1 cellular context compared by ENCODE assay signal in genomic region chr1:228486596-228487335, GRCh38.
TF ChIP-seq lines count a peak whose summit lies in the region.

No MANE protein-coding gene starts in this region.

TF ChIP-seq in HepG2, 621 proteins besides CTCF, POLR2A, EP300 and RAD21 (continued from another document and continues in another):
- TF ChIP-seq FIP1L1 (IDR thresholded peaks at IDR 0.05; ENCODE audit: borderline replicate concordance, insufficient read depth, low read depth, low read length): no peak
- TF ChIP-seq MBNL3 (CRISPR knock-in tag; conservative IDR thresholded peaks at IDR 0.05): no peak
- TF ChIP-seq PRDM15 (CRISPR knock-in tag; IDR thresholded peaks at IDR 0.05): peak; percentile 64
- peak; percentile 38 for TF ChIP-seq SKI (IDR thresholded peaks at IDR 0.05; ENCODE audit: partially characterized antibody)
- TF ChIP-seq SOX13 (IDR thresholded peaks at IDR 0.05): no peak
- TF ChIP-seq SOX13 (CRISPR knock-in tag; conservative IDR thresholded peaks at IDR 0.05 in 1 of 2, IDR thresholded peaks at IDR 0.05 in 1 of 2): peak in 1 of 2 experiments; percentile 35; a peak in 2 of 4 replicates
- TF ChIP-seq KLF9 (CRISPR knock-in tag; IDR thresholded peaks at IDR 0.05; ENCODE audit: low read depth): no peak
- TF ChIP-seq HMGXB3 (CRISPR knock-in tag; IDR thresholded peaks at IDR 0.05; ENCODE audit: borderline replicate concordance): peak; percentile 87; the same call in 1 of the 2 replicates
- TF ChIP-seq MEIS1 (CRISPR knock-in tag; IDR thresholded peaks at IDR 0.05; ENCODE audit: borderline replicate concordance): peak; percentile 48
- no peak for TF ChIP-seq TCF7 (IDR thresholded peaks at IDR 0.05; ENCODE audit: low read depth)
- peak; percentile 64 for TF ChIP-seq ELF3 (CRISPR knock-in tag; IDR thresholded peaks at IDR 0.05)
- TF ChIP-seq CEBPZ (IDR thresholded peaks at IDR 0.05; ENCODE audit: low read length): no peak
- no peak for TF ChIP-seq ZBTB2 (CRISPR knock-in tag; IDR thresholded peaks at IDR 0.05; ENCODE audit: low read depth)
- TF ChIP-seq ZNF367 (CRISPR knock-in tag; IDR thresholded peaks at IDR 0.05; ENCODE audit: borderline replicate concordance): no peak
- TF ChIP-seq EHMT2 (IDR thresholded peaks at IDR 0.05; ENCODE audit: borderline replicate concordance, low read depth, low read length): no peak
- peak; percentile 96 for TF ChIP-seq ZNF235 (CRISPR knock-in tag; IDR thresholded peaks at IDR 0.05; ENCODE audit: borderline replicate concordance)
- TF ChIP-seq RXRA (CRISPR knock-in tag; IDR thresholded peaks at IDR 0.05): peak; percentile 18; the same call in 1 of the 2 replicates
- peak; percentile 83; the same call in 1 of the 2 replicates for TF ChIP-seq ZNF44 (CRISPR knock-in tag; IDR thresholded peaks at IDR 0.05)
- no peak for TF ChIP-seq BCLAF1 (IDR thresholded peaks at IDR 0.05)
- no peak for TF ChIP-seq ZNF138 (CRISPR knock-in tag; IDR thresholded peaks at IDR 0.05; ENCODE audit: low read depth)
- TF ChIP-seq ZNF589 (CRISPR knock-in tag; conservative IDR thresholded peaks at IDR 0.05): peak; percentile 27
- no peak for TF ChIP-seq ZNF746 (CRISPR knock-in tag; IDR thresholded peaks at IDR 0.05)
- TF ChIP-seq FOXO1 (CRISPR knock-in tag; IDR thresholded peaks at IDR 0.05): peak; percentile 78; the same call in 1 of the 2 replicates
- TF ChIP-seq ZNF772 (CRISPR knock-in tag; IDR thresholded peaks at IDR 0.05): peak; percentile 70
- TF ChIP-seq FOXC1 (CRISPR knock-in tag; IDR thresholded peaks at IDR 0.05; ENCODE audit: borderline replicate concordance): no peak
- TF ChIP-seq SRSF9 (IDR thresholded peaks at IDR 0.05; ENCODE audit: borderline replicate concordance, insufficient read depth, low read depth, low read length, poor library complexity, severe bottlenecking): no peak
- TF ChIP-seq ZNF724P (CRISPR knock-in tag; IDR thresholded peaks at IDR 0.05; ENCODE audit: borderline replicate concordance): peak; percentile 78
- no peak for TF ChIP-seq CC2D1A (CRISPR knock-in tag; IDR thresholded peaks at IDR 0.05)
- no peak for TF ChIP-seq CHD2 (IDR thresholded peaks at IDR 0.05; ENCODE audit: low read depth, low read length)
- TF ChIP-seq FOXJ3 (CRISPR knock-in tag; IDR thresholded peaks at IDR 0.05; ENCODE audit: borderline replicate concordance): peak; percentile 54; the same call in 1 of the 2 replicates
- TF ChIP-seq ZNF704 (CRISPR knock-in tag; IDR thresholded peaks at IDR 0.05; ENCODE audit: borderline replicate concordance): peak; percentile 81; the same call in 1 of the 2 replicates
- TF ChIP-seq MYC (CRISPR knock-in tag; IDR thresholded peaks at IDR 0.05; ENCODE audit: borderline replicate concordance): peak; percentile 84
- TF ChIP-seq TBP (CRISPR knock-in tag; IDR thresholded peaks at IDR 0.05): peak; percentile 18; the same call in 1 of the 2 replicates
- peak; percentile 88; the same call in 1 of the 2 replicates for TF ChIP-seq IRF9 (CRISPR knock-in tag; IDR thresholded peaks at IDR 0.05; ENCODE audit: borderline replicate concordance)
- no peak for TF ChIP-seq MBD4 (IDR thresholded peaks at IDR 0.05; ENCODE audit: borderline replicate concordance, low read length)
- TF ChIP-seq ZNF510 (CRISPR knock-in tag; IDR thresholded peaks at IDR 0.05; ENCODE audit: low read depth): peak; percentile 92
- peak; percentile 85 for TF ChIP-seq MXD3 (CRISPR knock-in tag; IDR thresholded peaks at IDR 0.05)
- TF ChIP-seq RFX3 (CRISPR knock-in tag; IDR thresholded peaks at IDR 0.05): peak; percentile 30; the same call in 1 of the 2 replicates
- TF ChIP-seq SUZ12 (IDR thresholded peaks at IDR 0.05; ENCODE audit: low read depth, low read length): no peak
- TF ChIP-seq ZBTB20 (CRISPR knock-in tag; IDR thresholded peaks at IDR 0.05; ENCODE audit: borderline replicate concordance, low read depth): 0 out of 2 replicates have a peak, but pooled peaks have one; percentile 22
